In the genomic region with DNA sequence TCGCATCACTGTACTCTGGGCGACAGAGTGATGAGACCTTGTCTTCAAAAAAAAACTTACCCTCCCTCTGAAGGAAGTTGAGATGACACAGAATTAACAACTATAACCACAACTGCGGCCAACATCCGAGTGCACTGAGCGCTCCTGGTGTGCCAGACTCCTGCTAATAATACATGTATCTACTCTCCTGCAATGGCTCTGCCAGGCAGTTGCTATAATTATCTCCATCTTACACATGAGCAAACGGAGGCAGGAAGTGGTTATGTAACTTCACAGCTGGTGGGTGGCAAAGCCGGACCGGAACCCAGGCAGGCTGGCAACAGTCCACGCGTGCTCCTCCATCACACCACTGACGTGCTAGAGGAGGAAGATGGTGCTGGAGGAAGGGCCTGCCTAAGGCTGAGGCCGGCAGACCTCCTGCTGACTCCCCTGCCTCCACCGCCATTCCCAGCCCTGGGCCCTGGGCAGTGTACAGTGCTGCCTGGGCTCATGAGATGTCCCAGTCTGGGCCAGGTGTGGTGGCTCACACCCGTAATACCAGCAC, we compare ENCODE assay signal across 9 cellular contexts. TPM values are rescaled to one million over a fixed set of nuclear protein-coding genes. Genes with fewer than 3 reads are reported as not detected.
A peak's percentile ranks its signal among the peaks of the same experiment; 100 is the strongest.
DNase-seq lines count a peak whose midpoint lies in the region; FAIRE-seq and TF ChIP-seq lines count a peak whose summit lies in the region.
"Had no signal": no experiment of that assay in that cellular context is flagged by ENCODE, and none has a peak within 500 bp of the region (broad histone marks: within the 10 kb centered on the region; RNA-seq: fewer than 3 reads in every experiment).

No MANE protein-coding gene starts in this region.

- H3K9ac ChIP-seq in kidney (ENCODE audit: low read length in 2 of 2), result no peak overlapping the region

- H3K27ac ChIP-seq in ACC112 (ENCODE audit: low read depth, low read length) (peak overlapping the region; percentile 47), kidney (ENCODE audit: low read depth in 2 of 2, low read length in 2 of 2) (peak overlapping the region; percentile 22 to 66)

- TF ChIP-seq CTCF in kidney (IDR thresholded peaks at IDR 0.05; ENCODE audit: borderline replicate concordance, extremely low read depth, insufficient read depth), result no peak

- no peak overlapping the region for H2AFZ ChIP-seq in ACC112 (ENCODE audit: low read length, unreplicated experiment)

- intact Hi-C loops in kidney (cut with DNase I), result no loop called here

- no peaks in the 10 kb centered on the region for H3K27me3 ChIP-seq in ACC112 (ENCODE audit: insufficient read depth, low read length)

- H3K79me2 ChIP-seq in ACC112 (ENCODE audit: control insufficient read depth, insufficient read depth, low read length, unreplicated experiment), result peaks cover 2% of the 10 kb centered on the region

- H3K4me3 ChIP-seq in ACC112 (ENCODE audit: low read depth, low read length) (no peak overlapping the region), kidney (ENCODE audit: low read length in 2 of 2) (no peak overlapping the region)

- H3K9me3 ChIP-seq in kidney (ENCODE audit: control insufficient read depth in 1 of 2, low read length in 2 of 2), result no peaks in the 10 kb centered on the region

- DNase-seq in GM19239 (ENCODE audit: insufficient read length, low spot score) (no peak), Kasumi-1 (lab: John Stamatoyannopoulos, UW) (peak; percentile 99), T-helper 22 cell (ENCODE audit: low read depth) (peak; percentile 73), anterior cingulate cortex (lab: John Stamatoyannopoulos, UW) (peak; percentile 9 to 93 (median 68)), kidney (peak; percentile 92), COLO668 (lab: John Stamatoyannopoulos, UW; ENCODE audit: unreplicated experiment) (no peak)
- DNase-seq in stimulated activated CD4-positive, alpha-beta T cell treated with anti-CD3 and anti-CD28 coated beads, TNF-alpha, amount 100 ng/mL, for 24 hours (ENCODE audit: low read depth in 3 of 3), result peak; percentile 35 to 64 (median 51)

- H3K4me1 ChIP-seq in ACC112 (ENCODE audit: control insufficient read depth, insufficient read depth, low read length, unreplicated experiment) (peaks cover 7% of the 10 kb centered on the region), kidney (ENCODE audit: control insufficient read depth in 1 of 2, insufficient read depth in 1 of 2, low read depth in 1 of 2, low read length in 2 of 2) (peaks cover 4% of the 10 kb centered on the region in 2 donors)

- H3K36me3 ChIP-seq in ACC112 (ENCODE audit: insufficient read depth, low read length) (0 out of 2 replicates have a peak, but pooled peaks cover 6% of the 10 kb centered on the region), kidney (ENCODE audit: control insufficient read depth in 1 of 2, insufficient read depth in 2 of 2, low read length in 2 of 2) (peaks cover 7 to 16% of the 10 kb centered on the region in 2 donors)

- FAIRE-seq in GM19239 (lab: Jason Lieb, UNC) (peak; percentile 74), kidney (lab: Jason Lieb, UNC) (no peak)
- FAIRE-seq: G401.6 had no signal

RNA-seq across cellular contexts. Expression of gene XRCC1, which starts 12.6 kb away (rescaled TPM):
- 24.5 TPM for total RNA-seq in kidney
- polyA plus RNA-seq in kidney (ENCODE audit: insufficient read depth, low read depth, low replicate concordance), result 19.3 TPM

RNA-seq across cellular contexts. Expression of gene PINLYP, which starts 12.8 kb away (rescaled TPM):
- total RNA-seq in kidney, result 14.8 TPM
- polyA plus RNA-seq in kidney (ENCODE audit: insufficient read depth, low read depth, low replicate concordance), result 41.8 TPM

RNA-seq across cellular contexts. Expression of gene ZNF575, which starts 29.8 kb away (rescaled TPM):
- total RNA-seq in kidney, result 3.1 TPM
- polyA plus RNA-seq in kidney (ENCODE audit: insufficient read depth, low read depth, low replicate concordance), result 2.8 TPM

RNA-seq across cellular contexts. Expression of gene IRGQ, which starts 33.2 kb away (rescaled TPM):
- 24.2 TPM for total RNA-seq in kidney
- 9.5 TPM for polyA plus RNA-seq in kidney (ENCODE audit: insufficient read depth, low read depth, low replicate concordance)

RNA-seq across cellular contexts. Expression of gene ZNF576, which starts 33.6 kb away (rescaled TPM):
- 15.3 TPM for total RNA-seq in kidney
- 25.6 TPM for polyA plus RNA-seq in kidney (ENCODE audit: insufficient read depth, low read depth, low replicate concordance)

Comparison
In these comparisons a context has a peak if more than half of its experiments do, and no peak if none do; other contexts are left out.
1. DNase-seq: peak in Kasumi-1 (2 of 2), T-helper 22 cell (single experiment), anterior cingulate cortex (58 of 58), kidney (single experiment) and stimulated activated CD4-positive, alpha-beta T cell treated with anti-CD3 and anti-CD28 coated beads, TNF-alpha, amount 100 ng/mL, for 24 hours (3 of 3); none in GM19239 (single experiment) and COLO668 (single experiment).